Comparison of ENCODE assay signal across 8 cellular contexts in genomic region chr10:117442944-117443676, GRCh38.
A peak's percentile ranks its signal among the peaks of the same experiment; 100 is the strongest.
DNase-seq lines count a peak whose midpoint lies in the region; ATAC-seq and TF ChIP-seq lines count a peak whose summit lies in the region.

No MANE protein-coding gene starts in this region.

- TF ChIP-seq CTCF in GM12864 (IDR thresholded peaks at IDR 0.05; ENCODE audit: low read depth, low read length, missing control alignments) (peak; percentile 95), lower leg skin (IDR thresholded peaks at IDR 0.05) (peak in 1 of 3 donors; percentile 92)

- peak; percentile 87 for ATAC-seq in HG02588 (IDR thresholded peaks at IDR 0.05; ENCODE audit: unreplicated experiment)
- ATAC-seq in GM21528 (IDR thresholded peaks at IDR 0.05; ENCODE audit: low FRiP score, unreplicated experiment), result no peak

- intact Hi-C loops in activated CD4-positive, alpha-beta T cell treated with anti-CD3 and anti-CD28 coated beads, Interleukin-2, amount 10 ng/mL, durations not matched to agents 24 days and 14 days (cut with micrococcal nuclease), result no loop called here
- intact Hi-C loops in lower leg skin (cut with DNase I; ENCODE audit: low total_unique reads), result loop anchor here (10.0 kb wide), 1 partner anchor 92 kb away; no protein-coding TSS in a partner anchor

- TF ChIP-seq POLR2A in lower leg skin (IDR thresholded peaks at IDR 0.05), result no peak

- no peak overlapping the region for H3K4me3 Mint-ChIP-seq in activated CD4-positive, alpha-beta T cell treated with anti-CD3 and anti-CD28 coated beads, Interleukin-2, amount 10 ng/mL, durations not matched to agents 24 days and 14 days

- no peaks in the 10 kb centered on the region for H3K36me3 Mint-ChIP-seq in activated CD4-positive, alpha-beta T cell treated with anti-CD3 and anti-CD28 coated beads, Interleukin-2, amount 10 ng/mL, durations not matched to agents 24 days and 14 days (ENCODE audit: low read depth)

- H3K9me3 Mint-ChIP-seq in activated CD4-positive, alpha-beta T cell treated with anti-CD3 and anti-CD28 coated beads, Interleukin-2, amount 10 ng/mL, durations not matched to agents 24 days and 14 days, result peaks cover 20% of the 10 kb centered on the region

- no peaks in the 10 kb centered on the region for H3K27me3 Mint-ChIP-seq in activated CD4-positive, alpha-beta T cell treated with anti-CD3 and anti-CD28 coated beads, Interleukin-2, amount 10 ng/mL, durations not matched to agents 24 days and 14 days

- H3K4me3 ChIP-seq in GM12864 (ENCODE audit: low read depth, low read length), result no peak overlapping the region
- no peak overlapping the region for H3K4me3 ChIP-seq in lower leg skin (ENCODE audit: low read depth, poor library complexity, severe bottlenecking)

- DNase-seq in GM12864 (ENCODE audit: low read depth), result peak; percentile 10
- peak; percentile 10 for DNase-seq in NCI-H1694 treated with DMSO at 0.1 percent for 48 hours (lab: John Stamatoyannopoulos, UW)
- DNase-seq in activated CD4-positive, alpha-beta T cell treated with anti-CD3 and anti-CD28 coated beads, Interleukin-2, amount 10 ng/mL, durations not matched to agents 24 days and 14 days, result peak; percentile 80
- DNase-seq in dermis blood vessel endothelial cell, result peak; percentile 87
- peak; percentile 92 to 98 for DNase-seq in lower leg skin (ENCODE audit: low spot score in 2 of 2)
- DNase-seq in stimulated activated CD4-positive, alpha-beta T cell treated with anti-CD3 and anti-CD28 coated beads, Interleukin-4, amount 100 ng/mL, for 48 hours (ENCODE audit: low read depth in 2 of 2), result peak; percentile 47 to 60

- peaks cover 3% of the 10 kb centered on the region for H3K4me1 Mint-ChIP-seq in activated CD4-positive, alpha-beta T cell treated with anti-CD3 and anti-CD28 coated beads, Interleukin-2, amount 10 ng/mL, durations not matched to agents 24 days and 14 days

- 17 to 21% methylated on average over 12 to 14 of the region's 15 CpGs for WGBS in lower leg skin, 2 donors

- no peak overlapping the region for H3K27ac Mint-ChIP-seq in activated CD4-positive, alpha-beta T cell treated with anti-CD3 and anti-CD28 coated beads, Interleukin-2, amount 10 ng/mL, durations not matched to agents 24 days and 14 days

Comparison
In these comparisons a context has a peak if more than half of its experiments do, and no peak if none do; other contexts are left out.
1. DNase-seq: peak in every context shown above with its lines; median percentile 95 in lower leg skin; 87 in dermis blood vessel endothelial cell; 80 in activated CD4-positive, alpha-beta T cell treated with anti-CD3 and anti-CD28 coated beads, Interleukin-2, amount 10 ng/mL, durations not matched to agents 24 days and 14 days; 54 in stimulated activated CD4-positive, alpha-beta T cell treated with anti-CD3 and anti-CD28 coated beads, Interleukin-4, amount 100 ng/mL, for 48 hours; 10 in GM12864; 10 in NCI-H1694 treated with DMSO at 0.1 percent for 48 hours.